9 cellular contexts compared by ENCODE assay signal in the genomic region with DNA sequence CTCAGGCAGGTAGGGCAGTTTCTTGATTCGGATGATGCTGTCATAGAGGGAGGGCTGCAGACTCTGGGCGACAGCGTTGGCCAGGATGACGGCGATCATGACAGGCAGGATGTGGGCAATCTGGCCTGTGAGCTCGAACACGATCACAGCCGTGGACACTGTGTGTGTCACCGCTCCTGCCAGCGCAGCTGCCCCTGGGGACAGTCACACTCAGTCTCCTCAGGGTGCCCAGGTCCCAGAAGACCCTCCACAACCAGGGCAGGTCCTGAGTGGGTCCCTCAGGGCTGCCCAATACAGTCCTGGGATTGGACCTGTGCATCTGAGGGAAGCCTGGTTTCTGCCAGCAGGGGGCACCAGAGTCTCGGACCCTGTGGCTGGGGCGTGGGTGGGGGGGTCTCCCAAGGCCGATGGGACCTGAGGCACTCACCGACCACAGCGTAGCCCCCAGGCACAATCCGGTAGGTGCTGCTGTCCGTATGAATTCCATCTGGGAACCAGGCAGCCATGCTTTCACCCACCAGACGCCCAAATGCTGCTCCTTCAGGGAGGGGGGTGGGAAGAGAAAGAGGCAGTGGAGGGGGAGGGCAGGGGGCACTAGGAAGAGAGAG. TPM values are rescaled to one million over a fixed set of nuclear protein-coding genes. Genes with fewer than 3 reads are reported as not detected.
A peak's percentile ranks its signal among the peaks of the same experiment; 100 is the strongest.
DNase-seq lines count a peak whose midpoint lies in the region; ATAC-seq, FAIRE-seq and TF ChIP-seq lines count a peak whose summit lies in the region.
"Had no signal": no experiment of that assay in that cellular context is flagged by ENCODE, and none has a peak within 500 bp of the region (broad histone marks: within the 10 kb centered on the region; RNA-seq: fewer than 3 reads in every experiment).

No MANE protein-coding gene starts in this region.

- H3K4me3 ChIP-seq in AG09309 (ENCODE audit: control insufficient read depth, low read depth, low read length) (no peak overlapping the region), astrocyte of the cerebellum (ENCODE audit: low read depth, low read length) (no peak overlapping the region), kidney (ENCODE audit: low read length in 2 of 2) (no peak overlapping the region)

- no peaks in the 10 kb centered on the region for H3K9me3 ChIP-seq in kidney (ENCODE audit: control insufficient read depth in 1 of 2, low read length in 2 of 2)

- ATAC-seq in HG03520 (IDR thresholded peaks at IDR 0.05; ENCODE audit: unreplicated experiment) = no peak

- TF ChIP-seq CTCF in AG09309 (IDR thresholded peaks at IDR 0.05; ENCODE audit: control insufficient read depth, insufficient read depth, low read depth, low read length, missing control alignments) (peak; percentile 81), GM20000 (IDR thresholded peaks at IDR 0.05; ENCODE audit: extremely low read depth, missing control alignments) (peak; percentile 50), astrocyte of the cerebellum (IDR thresholded peaks at IDR 0.05; ENCODE audit: low read depth, low read length, missing control alignments) (peak; percentile 76), kidney (IDR thresholded peaks at IDR 0.05; ENCODE audit: borderline replicate concordance, extremely low read depth, insufficient read depth) (peak; percentile 68)

- H3K9ac ChIP-seq in kidney (ENCODE audit: low read length in 2 of 2) = no peak overlapping the region

- intact Hi-C loops in kidney (cut with DNase I) = no loop called here

- in situ Hi-C loops in astrocyte of the cerebellum (cut with HindIII; ENCODE audit: low sequenced_read_pairs) = no loop called here

- DNase-seq in AG09309 (ENCODE audit: low read depth) (no peak), GM20000 (ENCODE audit: low spot score) (peak; percentile 83), T follicular helper cell (ENCODE audit: low read depth) (peak; percentile 42), astrocyte of the cerebellum (ENCODE audit: low read depth) (no peak), kidney (peak; percentile 76), inferior parietal cortex (ENCODE audit: extremely low spot score) (no peak)
- DNase-seq in stimulated activated CD4-positive, alpha-beta T cell treated with anti-CD3 and anti-CD28 coated beads, TNF-alpha, amount 100 ng/mL, for 4 hours (ENCODE audit: low read depth in 3 of 3) = peak; percentile 44 to 62 (median 52)

- no peak for FAIRE-seq in kidney (lab: Jason Lieb, UNC)

- H3K4me1 ChIP-seq in kidney (ENCODE audit: control insufficient read depth in 1 of 2, insufficient read depth in 1 of 2, low read depth in 1 of 2, low read length in 2 of 2) = peaks cover 2 to 8% of the 10 kb centered on the region in 2 donors

- H3K36me3 ChIP-seq in kidney (ENCODE audit: control insufficient read depth in 1 of 2, insufficient read depth in 2 of 2, low read length in 2 of 2) = peaks cover 4 to 5% of the 10 kb centered on the region in 2 donors

- no peak overlapping the region for H3K27ac ChIP-seq in kidney (ENCODE audit: low read depth in 2 of 2, low read length in 2 of 2)

RNA-seq across cellular contexts. Expression of a gene that starts 7.2 kb away (rescaled TPM):
- 10.4 TPM for total RNA-seq in kidney
- 6.4 TPM for polyA plus RNA-seq in kidney (ENCODE audit: insufficient read depth, low read depth, low replicate concordance)

RNA-seq across cellular contexts. Expression of a gene that starts 7.3 kb away (rescaled TPM):
- total RNA-seq in kidney = 82.0 TPM
- 157 TPM for polyA plus RNA-seq in kidney (ENCODE audit: insufficient read depth, low read depth, low replicate concordance)

RNA-seq across cellular contexts. Expression of a gene that starts 16.8 kb away (rescaled TPM):
- total RNA-seq in kidney = 20.1 TPM
- polyA plus RNA-seq in kidney (ENCODE audit: insufficient read depth, low read depth, low replicate concordance) = 14.0 TPM

RNA-seq across cellular contexts. Expression of a gene that starts 23.8 kb away (rescaled TPM):
- total RNA-seq in kidney = 0.85 TPM
- 5.7 TPM for polyA plus RNA-seq in kidney (ENCODE audit: insufficient read depth, low read depth, low replicate concordance)
- total RNA-seq: glomerular endothelial cell had no signal

RNA-seq across cellular contexts. Expression of a gene that starts 25.6 kb away (rescaled TPM):
- total RNA-seq in kidney = 16.8 TPM
- polyA plus RNA-seq in kidney (ENCODE audit: insufficient read depth, low read depth, low replicate concordance) = 18.6 TPM

Comparison
In these comparisons a context has a peak if more than half of its experiments do, and no peak if none do; other contexts are left out.
1. DNase-seq: peak in GM20000 (single experiment), T follicular helper cell (single experiment), kidney (single experiment) and stimulated activated CD4-positive, alpha-beta T cell treated with anti-CD3 and anti-CD28 coated beads, TNF-alpha, amount 100 ng/mL, for 4 hours (3 of 3); none in AG09309 (single experiment), astrocyte of the cerebellum (single experiment) and inferior parietal cortex (single experiment).
2. Peak in every context shown above with its lines, with median percentiles within 50 percentile points of each other: CTCF ChIP-seq.